ENCODE assay signal across 19 cellular contexts in genomic region chr2:236636714-236637485, GRCh38.
DNase-seq lines count a peak whose midpoint lies in the region; ATAC-seq and TF ChIP-seq lines count a peak whose summit lies in the region.
"Had no signal": no experiment of that assay in that cellular context is flagged by ENCODE, and none has a peak within 500 bp of the region (broad histone marks: within the 10 kb centered on the region; RNA-seq: fewer than 3 reads in every experiment).

No MANE protein-coding gene starts in this region.

- no peaks in the 10 kb centered on the region; a peak in 1 of 5 replicates for H3K9me3 Mint-ChIP-seq in H9
- H3K9me3 Mint-ChIP-seq: IgD-negative memory B cell had no signal

- no peaks in the 10 kb centered on the region for H3K79me2 ChIP-seq in H9 (ENCODE audit: insufficient read depth, low read length)

- H2AK5ac ChIP-seq in H9 (ENCODE audit: insufficient read length, low read length): no peak overlapping the region

- no peaks in the 10 kb centered on the region for H3K9me3 ChIP-seq in H9 (ENCODE audit: control insufficient read depth, low read depth, low read length)
- H3K9me3 ChIP-seq in WERI-Rb-1 (ENCODE audit: severe bottlenecking): peaks cover 9% of the 10 kb centered on the region

- no peak overlapping the region for H3K4me2 ChIP-seq in H9 (ENCODE audit: insufficient read depth, insufficient read length, low read length)
- H3K4me2 ChIP-seq: BLaER1 treated with 17β-estradiol and CSF1 and Interleukin-3, amounts not matched to agents 10 nM and 100 nM had no signal

- H2BK120ac ChIP-seq in H9 (ENCODE audit: low read depth, low read length, poor library complexity, severe bottlenecking): no peak overlapping the region

- no peak overlapping the region for H4K91ac ChIP-seq in H9 (ENCODE audit: insufficient read length, low read depth, low read length)

- H3K4me1 Mint-ChIP-seq in H9: peaks cover 6 to 10% of the 10 kb centered on the region in 2 experiments; a peak in 3 of 4 replicates
- H3K4me1 Mint-ChIP-seq: CD8-positive, alpha-beta memory T cell; IgD-negative memory B cell had no signal

- H4K8ac ChIP-seq in H9 (replicated peaks; ENCODE audit: insufficient read length, low read depth, low read length): no peak overlapping the region

- TF ChIP-seq CTCF in H9 (conservative IDR thresholded peaks at IDR 0.05) (no peak), WERI-Rb-1 (IDR thresholded peaks at IDR 0.05; ENCODE audit: low read depth, low read length) (no peak)

- WGBS in H9 (ENCODE audit: extremely low coverage, insufficient read length, low lambda C conversion rate): no CpG with 5 or more reads among the region's 18 CpGs

- no peak overlapping the region for H3K4ac ChIP-seq in H9 (ENCODE audit: low read depth, low read length)

- no peak overlapping the region for H3K9ac ChIP-seq in H9 (ENCODE audit: extremely low read depth, insufficient read length, low read length)
- H3K9ac ChIP-seq: BLaER1 treated with 17β-estradiol and CSF1 and Interleukin-3, amounts not matched to agents 10 nM and 100 nM had no signal

- no peaks in the 10 kb centered on the region for H3K4me1 ChIP-seq in H9 (ENCODE audit: insufficient read depth, low read length)

- no peaks in the 10 kb centered on the region for H3K36me3 Mint-ChIP-seq in H9 (ENCODE audit: insufficient read depth in 1 of 3, low read depth in 3 of 3)
- H3K36me3 Mint-ChIP-seq: CD8-positive, alpha-beta memory T cell; IgD-negative memory B cell had no signal

- no peaks in the 10 kb centered on the region for H3K36me3 ChIP-seq in WERI-Rb-1
- H3K36me3 ChIP-seq: BLaER1 treated with 17β-estradiol and CSF1 and Interleukin-3, amounts not matched to agents 10 nM and 100 nM had no signal

- H2BK12ac ChIP-seq in H9 (ENCODE audit: insufficient read length, low read depth, low read length): no peak overlapping the region

- no peak for ATAC-seq in GM19463 (IDR thresholded peaks at IDR 0.05; ENCODE audit: unreplicated experiment)

- H2AFZ ChIP-seq in H9 (ENCODE audit: low read length): no peak overlapping the region

- H3K18ac ChIP-seq in H9 (ENCODE audit: insufficient read length, low read depth, low read length): no peak overlapping the region

- H2BK5ac ChIP-seq in H9 (ENCODE audit: insufficient read length, low read length): no peak overlapping the region

- no peak overlapping the region for H3K56ac ChIP-seq in H9 (ENCODE audit: insufficient read length, low read depth, low read length)

- DNase-seq in H9: peak; percentile 14
- DNase-seq in WERI-Rb-1: peak; percentile 1
- peak; percentile 66 for DNase-seq in mucosa of gallbladder (ENCODE audit: low spot score)
- DNase-seq in stimulated activated CD8-positive, alpha-beta memory T cell treated with anti-CD3 and anti-CD28 coated beads, Interleukin-4, amount 100 ng/mL, for 48 hours: peak; percentile 14
- DNase-seq in DMS 273 treated with DMSO at 0.1 percent for 48 hours (lab: John Stamatoyannopoulos, UW): no peak
- DNase-seq in NCI-H2171 (lab: John Stamatoyannopoulos, UW): no peak
- DNase-seq in activated T-cell treated with anti-CD3 and anti-CD28 coated beads for 4 hours: no peak
- DNase-seq: CD8-positive, alpha-beta memory T cell; DMS79 treated with DMSO at 0.1 percent for 48 hours; H7; Karpas-422; NCI-H1417 treated with DMSO at 0.1 percent for 48 hours; NCI-H1930; NCI-H345; NCI-H524 treated with DMSO at 0.1 percent for 48 hours; SHP77 treated with DMSO at 0.1 percent for 48 hours had no signal

- no peak overlapping the region for H4K5ac ChIP-seq in H9 (ENCODE audit: insufficient read length, low read depth, low read length)

- H3K27ac Mint-ChIP-seq in H9: no peak overlapping the region
- H3K27ac Mint-ChIP-seq: CD8-positive, alpha-beta memory T cell; IgD-negative memory B cell had no signal

- H3K27ac ChIP-seq in H9 (ENCODE audit: insufficient read length, low read depth, low read length) (no peak overlapping the region), WERI-Rb-1 (no peak overlapping the region)
- H3K27ac ChIP-seq: BLaER1 treated with 17β-estradiol and CSF1 and Interleukin-3, amounts not matched to agents 10 nM and 100 nM had no signal

- no peak overlapping the region for H2BK15ac ChIP-seq in H9 (ENCODE audit: low read depth, low read length)

- peaks cover 8% of the 10 kb centered on the region for H3K27me3 Mint-ChIP-seq in H9 (ENCODE audit: low read depth)

- no peaks in the 10 kb centered on the region for H4K20me1 ChIP-seq in H9 (ENCODE audit: control insufficient read depth, insufficient read depth, insufficient read length)
- H4K20me1 ChIP-seq: BLaER1 treated with 17β-estradiol and CSF1 and Interleukin-3, amounts not matched to agents 10 nM and 100 nM had no signal

- no peak overlapping the region for H3K4me3 ChIP-seq in WERI-Rb-1 (ENCODE audit: low read depth, low read length)
- H3K4me3 ChIP-seq: BLaER1 treated with 17β-estradiol and CSF1 and Interleukin-3, amounts not matched to agents 10 nM and 100 nM had no signal

- H3K23ac ChIP-seq in H9 (ENCODE audit: insufficient read length, low read depth, low read length): no peak overlapping the region

- no peak overlapping the region for H3K4me3 Mint-ChIP-seq in H9
- H3K4me3 Mint-ChIP-seq: CD8-positive, alpha-beta memory T cell; IgD-negative memory B cell had no signal

- no peak overlapping the region for H3T11ph ChIP-seq in H9 (ENCODE audit: low read length)

- H3K27me3 ChIP-seq in H9 (ENCODE audit: insufficient read depth, low read length) (no peaks in the 10 kb centered on the region), WERI-Rb-1 (ENCODE audit: insufficient read depth, low read depth, severe bottlenecking) (no peaks in the 10 kb centered on the region)
- H3K27me3 ChIP-seq: BLaER1 treated with 17β-estradiol and CSF1 and Interleukin-3, amounts not matched to agents 10 nM and 100 nM had no signal

- H3K79me1 ChIP-seq in H9 (ENCODE audit: insufficient read depth, low read depth, low read length, poor library complexity, severe bottlenecking): no peaks in the 10 kb centered on the region

- H2BK20ac ChIP-seq in H9 (ENCODE audit: low read depth, low read length, poor library complexity, severe bottlenecking): no peak overlapping the region

- no peak overlapping the region for H3K14ac ChIP-seq in H9 (ENCODE audit: insufficient read depth, low read length)

- no peaks in the 10 kb centered on the region for H3K23me2 ChIP-seq in H9 (ENCODE audit: insufficient read length, low read depth, low read length, poor library complexity, severe bottlenecking)

Comparison
In these comparisons a context has a peak if more than half of its experiments do, and no peak if none do; other contexts are left out.
1. DNase-seq: peak in H9 (single experiment), WERI-Rb-1 (single experiment), mucosa of gallbladder (single experiment) and stimulated activated CD8-positive, alpha-beta memory T cell treated with anti-CD3 and anti-CD28 coated beads, Interleukin-4, amount 100 ng/mL, for 48 hours (single experiment); none in DMS 273 treated with DMSO at 0.1 percent for 48 hours (single experiment), NCI-H2171 (single experiment) and activated T-cell treated with anti-CD3 and anti-CD28 coated beads for 4 hours (single experiment).